In the genomic region with DNA sequence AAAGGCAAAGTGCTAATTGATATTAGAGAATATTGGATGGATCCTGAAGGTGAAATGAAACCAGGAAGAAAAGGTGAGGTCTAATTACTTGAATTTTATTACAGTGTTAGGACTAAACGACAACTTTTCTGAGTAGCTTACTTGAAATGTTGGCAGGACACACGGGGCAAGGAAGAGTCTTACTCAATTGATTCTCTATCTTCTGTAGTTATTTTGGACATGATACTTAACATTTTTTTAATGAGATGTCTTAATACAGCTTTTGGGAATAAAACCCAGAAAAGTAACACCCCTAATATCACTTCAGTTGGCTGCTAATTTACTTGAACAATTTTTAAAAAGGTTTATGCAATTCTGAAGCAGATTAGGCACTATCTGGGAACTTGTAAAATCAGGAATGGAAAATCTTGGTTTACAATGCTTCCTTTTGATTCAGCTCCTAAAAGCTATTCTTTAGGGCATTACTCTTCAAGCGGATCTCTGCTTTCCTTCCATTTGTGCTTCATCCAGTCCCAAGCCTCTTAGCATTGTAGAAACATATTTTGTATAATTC, we compare ENCODE assay signal across 19 cellular contexts. TPM values are rescaled to one million over a fixed set of nuclear protein-coding genes. Genes with fewer than 3 reads are reported as not detected.
DNase-seq lines count a peak whose midpoint lies in the region; ATAC-seq and TF ChIP-seq lines count a peak whose summit lies in the region.
"Had no signal": no experiment of that assay in that cellular context is flagged by ENCODE, and none has a peak within 500 bp of the region (broad histone marks: within the 10 kb centered on the region; RNA-seq: fewer than 3 reads in every experiment).

No MANE protein-coding gene starts in this region.

- DNase-seq in activated T-cell treated with anti-CD3 and anti-CD28 coated beads, Interleukin-2, amount 50 U/mL, for 72 hours, result no peak
- no peak for DNase-seq in activated T-cell treated with anti-CD3 and anti-CD28 coated beads, Interleukin-2, amount 50 U/mL, for 4 hours
- no peak for DNase-seq in activated T-helper 2 cell treated with anti-CD3 and anti-CD28 coated beads, Interferon-gamma antibody, Interleukin-2, Interleukin-4, amounts not matched to agents 10 μg/mL and 5 μg/mL and 100 μg/mL, durations not matched to agents 14 hours and 24 hours and 36 hours (ENCODE audit: low spot score)
- no peak for DNase-seq in hepatocyte (ENCODE audit: low spot score)
- no peak for DNase-seq in tibial artery
- DNase-seq in NCI-H2029 treated with DMSO at 0.1 percent for 48 hours (lab: John Stamatoyannopoulos, UW), result no peak
- DNase-seq in NK-92 treated with Interleukin-12 subunit alpha and Interleukin-12 subunit beta, amount 100 ng/mL, for 24 hours (lab: John Stamatoyannopoulos, UW), result no peak
- DNase-seq: caudate nucleus; CD8-positive, alpha-beta memory T cell; effector CD4-positive, alpha-beta T cell; KBM-7; kidney glomerular epithelial cell; NCI-H2081; NCI-H524; SIG-M5; T1000 had no signal

- no peaks in the 10 kb centered on the region for H3K9me2 ChIP-seq in hepatocyte (replicated peaks; ENCODE audit: insufficient read depth)

- no peaks in the 10 kb centered on the region for H3K27me3 Mint-ChIP-seq in activated T-cell treated with anti-CD3 and anti-CD28 coated beads, Interleukin-2, amount 50 U/mL, for 72 hours (ENCODE audit: low read depth)
- H3K27me3 Mint-ChIP-seq in activated T-cell treated with anti-CD3 and anti-CD28 coated beads, Interleukin-2, amount 50 U/mL, for 4 hours (ENCODE audit: low read depth), result no peaks in the 10 kb centered on the region
- H3K27me3 Mint-ChIP-seq in activated T-helper 2 cell treated with anti-CD3 and anti-CD28 coated beads, Interferon-gamma antibody, Interleukin-2, Interleukin-4, amounts not matched to agents 10 μg/mL and 5 μg/mL and 100 μg/mL, durations not matched to agents 14 hours and 24 hours and 36 hours (ENCODE audit: low read depth), result no peaks in the 10 kb centered on the region
- H3K27me3 Mint-ChIP-seq: CD8-positive, alpha-beta memory T cell had no signal

- no peak overlapping the region for H3K4me2 ChIP-seq in hepatocyte

- peak overlapping the region; percentile 89 for H3K27ac Mint-ChIP-seq in activated T-cell treated with anti-CD3 and anti-CD28 coated beads, Interleukin-2, amount 50 U/mL, for 72 hours
- peak overlapping the region; percentile 24 for H3K27ac Mint-ChIP-seq in activated T-helper 2 cell treated with anti-CD3 and anti-CD28 coated beads, Interferon-gamma antibody, Interleukin-2, Interleukin-4, amounts not matched to agents 10 μg/mL and 5 μg/mL and 100 μg/mL, durations not matched to agents 14 hours and 24 hours and 36 hours

- H3K4me3 Mint-ChIP-seq in activated T-cell treated with anti-CD3 and anti-CD28 coated beads, Interleukin-2, amount 50 U/mL, for 72 hours, result no peak overlapping the region
- H3K4me3 Mint-ChIP-seq in activated T-cell treated with anti-CD3 and anti-CD28 coated beads, Interleukin-2, amount 50 U/mL, for 4 hours, result no peak overlapping the region
- H3K4me3 Mint-ChIP-seq in activated T-helper 2 cell treated with anti-CD3 and anti-CD28 coated beads, Interferon-gamma antibody, Interleukin-2, Interleukin-4, amounts not matched to agents 10 μg/mL and 5 μg/mL and 100 μg/mL, durations not matched to agents 14 hours and 24 hours and 36 hours (ENCODE audit: low read depth), result no peak overlapping the region
- H3K4me3 Mint-ChIP-seq: neural crest cell had no signal

- H3K9me3 Mint-ChIP-seq in activated T-cell treated with anti-CD3 and anti-CD28 coated beads, Interleukin-2, amount 50 U/mL, for 72 hours, result no peaks in the 10 kb centered on the region
- no peaks in the 10 kb centered on the region for H3K9me3 Mint-ChIP-seq in activated T-cell treated with anti-CD3 and anti-CD28 coated beads, Interleukin-2, amount 50 U/mL, for 4 hours
- H3K9me3 Mint-ChIP-seq in activated T-helper 2 cell treated with anti-CD3 and anti-CD28 coated beads, Interferon-gamma antibody, Interleukin-2, Interleukin-4, amounts not matched to agents 10 μg/mL and 5 μg/mL and 100 μg/mL, durations not matched to agents 14 hours and 24 hours and 36 hours, result no peaks in the 10 kb centered on the region
- H3K9me3 Mint-ChIP-seq: CD8-positive, alpha-beta memory T cell; neural crest cell had no signal

- peaks cover 14 to 68% of the 10 kb centered on the region in 2 donors for H3K36me3 Mint-ChIP-seq in activated T-cell treated with anti-CD3 and anti-CD28 coated beads, Interleukin-2, amount 50 U/mL, for 72 hours (ENCODE audit: insufficient read depth in 2 of 2)
- peaks cover 60% of the 10 kb centered on the region for H3K36me3 Mint-ChIP-seq in activated T-cell treated with anti-CD3 and anti-CD28 coated beads, Interleukin-2, amount 50 U/mL, for 4 hours (ENCODE audit: insufficient read depth)
- H3K36me3 Mint-ChIP-seq in activated T-helper 2 cell treated with anti-CD3 and anti-CD28 coated beads, Interferon-gamma antibody, Interleukin-2, Interleukin-4, amounts not matched to agents 10 μg/mL and 5 μg/mL and 100 μg/mL, durations not matched to agents 14 hours and 24 hours and 36 hours (ENCODE audit: low read depth), result peaks cover 95% of the 10 kb centered on the region

- H4K20me1 ChIP-seq in hepatocyte (ENCODE audit: insufficient read depth, poor library complexity, severe bottlenecking), result peaks cover 48% of the 10 kb centered on the region

- intact Hi-C loops in activated T-helper 2 cell treated with anti-CD3 and anti-CD28 coated beads, Interferon-gamma antibody, Interleukin-2, Interleukin-4, amounts not matched to agents 10 μg/mL and 5 μg/mL and 100 μg/mL, durations not matched to agents 14 hours and 24 hours and 36 hours (cut with micrococcal nuclease), result no loop called here
- intact Hi-C loops in tibial artery (cut with DNase I; ENCODE audit: low total_unique reads), result no loop called here

- peaks cover 57% of the 10 kb centered on the region for H3K79me2 ChIP-seq in hepatocyte

- H3K9me3 ChIP-seq in hepatocyte (ENCODE audit: low read depth), result no peaks in the 10 kb centered on the region
- no peaks in the 10 kb centered on the region for H3K9me3 ChIP-seq in tibial artery

- no peak for ATAC-seq in activated T-cell treated with anti-CD3 and anti-CD28 coated beads, Interleukin-2, amount 50 U/mL, for 72 hours (replicated peaks in 1 of 2)
- no peak for ATAC-seq in activated T-cell treated with anti-CD3 and anti-CD28 coated beads, Interleukin-2, amount 50 U/mL, for 4 hours
- ATAC-seq in HG02885 (IDR thresholded peaks at IDR 0.05; ENCODE audit: poor library complexity, unreplicated experiment), result no peak
- ATAC-seq: activated CD4-positive, CD25-positive, alpha-beta regulatory T cell treated with anti-CD3 and anti-CD28 coated beads, Interleukin-2, amount 50 U/mL, for 24 hours had no signal

- H3K4me3 ChIP-seq in hepatocyte (no peak overlapping the region), tibial artery (no peak overlapping the region)

- H3K27me3 ChIP-seq in hepatocyte, result no peaks in the 10 kb centered on the region
- H3K27me3 ChIP-seq in tibial artery, result no peaks in the 10 kb centered on the region

- H3K4me1 ChIP-seq in hepatocyte (ENCODE audit: insufficient read depth) (peaks cover 3% of the 10 kb centered on the region), tibial artery (peaks cover 0 to 73% (median 14%) of the 10 kb centered on the region in 4 donors)

- H2AFZ ChIP-seq in hepatocyte, result no peak overlapping the region

- TF ChIP-seq CTCF in hepatocyte (IDR thresholded peaks at IDR 0.05; ENCODE audit: poor library complexity) (no peak), tibial artery (IDR thresholded peaks at IDR 0.05) (no peak)

- WGBS in hepatocyte (ENCODE audit: low lambda C conversion rate, missing lambda C conversion rate), result 93% methylated on average over 3 of the region's 3 CpGs

- H3K4me1 Mint-ChIP-seq in activated T-cell treated with anti-CD3 and anti-CD28 coated beads, Interleukin-2, amount 50 U/mL, for 72 hours (ENCODE audit: low read depth), result peaks cover 46% of the 10 kb centered on the region
- H3K4me1 Mint-ChIP-seq in activated T-cell treated with anti-CD3 and anti-CD28 coated beads, Interleukin-2, amount 50 U/mL, for 4 hours (ENCODE audit: low read depth), result peaks cover 61% of the 10 kb centered on the region
- H3K4me1 Mint-ChIP-seq in activated T-helper 2 cell treated with anti-CD3 and anti-CD28 coated beads, Interferon-gamma antibody, Interleukin-2, Interleukin-4, amounts not matched to agents 10 μg/mL and 5 μg/mL and 100 μg/mL, durations not matched to agents 14 hours and 24 hours and 36 hours (ENCODE audit: low read depth), result peaks cover 53% of the 10 kb centered on the region

- H3K36me3 ChIP-seq in hepatocyte (replicated peaks; ENCODE audit: insufficient read depth, low read depth) (no peaks in the 10 kb centered on the region), tibial artery (peaks cover 20 to 46% (median 41%) of the 10 kb centered on the region in 3 donors)

- H3K27ac ChIP-seq in hepatocyte (peak overlapping the region; percentile 17), tibial artery (peak overlapping the region; percentile 36 to 67)

RNA-seq across cellular contexts. Expression of gene SUB1, which starts 13.7 kb away (rescaled TPM):
- total RNA-seq in activated T-cell treated with anti-CD3 and anti-CD28 coated beads, Interleukin-2, amount 50 U/mL, for 72 hours, result 100 to 1,000 TPM; 362 to 383 TPM
- total RNA-seq in activated T-cell treated with anti-CD3 and anti-CD28 coated beads, Interleukin-2, amount 50 U/mL, for 4 hours, result 100 to 1,000 TPM; 453 to 460 (median 459) TPM
- 380 and 404 TPM in 2 replicates for total RNA-seq in activated T-helper 2 cell treated with anti-CD3 and anti-CD28 coated beads, Interferon-gamma antibody, Interleukin-2, Interleukin-4, amounts not matched to agents 10 μg/mL and 5 μg/mL and 100 μg/mL, durations not matched to agents 14 hours and 24 hours and 36 hours
- total RNA-seq in hepatocyte, result 340 and 347 TPM in 2 replicates
- 394 and 419 TPM in 2 replicates for polyA plus RNA-seq in hepatocyte
